Comparison of ENCODE assay signal across 19 cellular contexts in genomic region chr3:8839607-8840325, GRCh38.
"Had no signal": no experiment of that assay in that cellular context is flagged by ENCODE, and none has a peak within 500 bp of the region (broad histone marks: within the 10 kb centered on the region; RNA-seq: fewer than 3 reads in every experiment).

No MANE protein-coding gene starts in this region.

- H3K9me3 ChIP-seq: body of pancreas, gastroesophageal sphincter, heart right ventricle, ovary, psoas muscle, tibial nerve had no signal

- H3K4me3 ChIP-seq: body of pancreas, gastroesophageal sphincter, heart right ventricle, neural progenitor cell, ovary, psoas muscle, tibial nerve had no signal

- H3K9ac ChIP-seq: neural progenitor cell had no signal

- H3K36me3 ChIP-seq: gastroesophageal sphincter, heart right ventricle, neural progenitor cell, ovary, tibial nerve had no signal

- H3K4me1 ChIP-seq: body of pancreas, gastroesophageal sphincter, heart right ventricle, neural progenitor cell, psoas muscle, tibial nerve had no signal

- H3K27ac ChIP-seq: body of pancreas, gastroesophageal sphincter, heart right ventricle, neural progenitor cell, ovary, psoas muscle, tibial nerve had no signal

- ATAC-seq: activated CD8-positive, alpha-beta memory T cell treated with anti-CD3 and anti-CD28 coated beads, Interleukin-2, amount 10 ng/mL, durations not matched to agents 7 days and 5 days; body of pancreas; esophagus mucosa; gastroesophageal sphincter; heart right ventricle; naive thymus-derived CD4-positive, alpha-beta T cell; psoas muscle; right cardiac atrium had no signal

- H2AFZ ChIP-seq: neural progenitor cell had no signal

- H3K27me3 ChIP-seq: body of pancreas, gastroesophageal sphincter, heart right ventricle, neural progenitor cell, ovary, tibial nerve had no signal

- DNase-seq: activated B cell treated with CpG ODN at 0.5 μM for 24 hours; activated CD4-positive, alpha-beta memory T cell treated with anti-CD3 and anti-CD28 coated beads, Interleukin-2, amount 10 ng/mL, durations not matched to agents 7 days and 5 days; activated CD4-positive, alpha-beta T cell treated with anti-CD3 and anti-CD28 coated beads for 4 hours; activated CD8-positive, alpha-beta memory T cell treated with anti-CD3 and anti-CD28 coated beads, Interleukin-2, amount 10 ng/mL, durations not matched to agents 7 days and 5 days; activated naive CD8-positive, alpha-beta T cell treated with anti-CD3 and anti-CD28 coated beads for 36 hours; amniotic stem cell; body of pancreas; central memory CD4-positive, alpha-beta T cell; heart right ventricle; mesendoderm; naive thymus-derived CD4-positive, alpha-beta T cell; ovary; psoas muscle; right cardiac atrium had no signal

- H3K4me2 ChIP-seq: neural progenitor cell had no signal

- FAIRE-seq: colon had no signal
